In the genomic region with DNA sequence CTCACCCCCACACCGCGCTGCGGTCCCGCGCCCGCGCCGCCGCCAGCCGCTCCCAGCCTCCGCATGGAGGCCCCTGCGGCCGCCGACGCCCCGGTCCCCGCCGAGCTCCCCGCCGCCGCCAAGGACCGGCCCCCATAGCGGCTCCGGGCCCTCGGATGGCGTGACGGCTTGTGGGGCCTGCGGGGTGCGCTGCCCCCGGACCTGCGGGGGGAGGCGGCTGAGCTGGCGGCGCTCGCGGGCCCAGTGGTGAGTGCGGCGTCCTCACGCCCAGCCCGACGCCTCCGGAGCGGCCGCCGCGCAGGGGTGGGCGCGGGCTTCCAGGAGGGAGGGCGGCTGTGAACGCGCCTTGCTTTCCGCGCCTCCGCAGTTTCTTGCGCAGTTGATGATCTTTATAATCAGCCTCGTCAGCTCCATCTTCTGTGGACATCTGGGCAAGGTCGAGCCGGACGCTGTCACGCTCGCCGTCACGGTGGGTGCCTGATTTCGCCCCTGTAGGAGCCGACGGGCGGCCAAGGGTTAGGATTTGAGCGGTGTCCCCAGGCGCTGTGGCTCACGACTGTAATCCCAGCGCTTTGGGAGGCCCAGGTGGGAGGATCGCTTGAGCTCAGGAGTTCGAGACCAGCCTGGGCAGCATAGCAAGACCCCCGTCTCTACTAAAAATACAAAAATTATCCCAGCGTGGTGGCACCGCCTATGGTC, we compare ENCODE assay signal across 9 cellular contexts. TPM values are rescaled to one million over a fixed set of nuclear protein-coding genes. Genes with fewer than 3 reads are reported as not detected.
A peak's percentile ranks its signal among the peaks of the same experiment; 100 is the strongest.
DNase-seq lines count a peak whose midpoint lies in the region; ATAC-seq and TF ChIP-seq lines count a peak whose summit lies in the region.
"Had no signal": no experiment of that assay in that cellular context is flagged by ENCODE, and none has a peak within 500 bp of the region (broad histone marks: within the 10 kb centered on the region; RNA-seq: fewer than 3 reads in every experiment).

No MANE protein-coding gene starts in this region.

- no peak overlapping the region for H3K27ac Mint-ChIP-seq in immature natural killer cell

- TF ChIP-seq CTCF in mammary epithelial cell (conservative IDR thresholded peaks at IDR 0.05 in 1 of 2, IDR thresholded peaks at IDR 0.05 in 1 of 2; ENCODE audit: extremely low read depth in 1 of 2, insufficient read depth in 1 of 2, low read depth in 1 of 2, low read length in 2 of 2): no peak

- H3K4me1 ChIP-seq in mammary epithelial cell (ENCODE audit: insufficient read depth, low read length) (peaks cover 5% of the 10 kb centered on the region), skeletal muscle satellite cell (ENCODE audit: control insufficient read depth, insufficient read depth, low read length) (no peaks in the 10 kb centered on the region)

- no peaks in the 10 kb centered on the region for H3K36me3 Mint-ChIP-seq in immature natural killer cell

- H3K4me3 Mint-ChIP-seq in immature natural killer cell: peak overlapping the region in 4 of 5 donors; percentile 38 to 67 (median 54)

- peaks cover 0 to 1% of the 10 kb centered on the region in 2 donors for H3K4me1 Mint-ChIP-seq in immature natural killer cell

- peaks cover 0 to 1% (median 0%) of the 10 kb centered on the region in 6 donors for H3K9me3 Mint-ChIP-seq in immature natural killer cell

- H3K4me2 ChIP-seq in mammary epithelial cell (ENCODE audit: insufficient read depth, low read depth, low read length): peak overlapping the region; percentile 66
- peak overlapping the region; percentile 77 for H3K4me2 ChIP-seq in skeletal muscle satellite cell (ENCODE audit: low read length)

- WGBS in mammary epithelial cell (ENCODE audit: low coverage, missing lambda C conversion rate): 8% methylated on average over 30 of the region's 76 CpGs

- peak overlapping the region; percentile 37 for H3K4me3 ChIP-seq in H7 (ENCODE audit: insufficient read depth, low read depth, low read length)
- H3K4me3 ChIP-seq in mammary epithelial cell (replicated peaks in 1 of 3; ENCODE audit: insufficient read depth in 1 of 3, low read depth in 2 of 3, low read length in 3 of 3): peak overlapping the region in 2 of 3 experiments; percentile 7 to 34
- H3K4me3 ChIP-seq in skeletal muscle satellite cell (ENCODE audit: low read length): peak overlapping the region; percentile 54

- dilution Hi-C loops in mammary epithelial cell (cut with HindIII; ENCODE audit: low sequenced_read_pairs): no loop called here

- H3K27me3 Mint-ChIP-seq in immature natural killer cell (ENCODE audit: low read depth in 3 of 3): peaks cover 6 to 16% (median 7%) of the 10 kb centered on the region in 3 donors

- H3K9me3 ChIP-seq in mammary epithelial cell (replicated peaks; ENCODE audit: insufficient read depth, low read length): no peaks in the 10 kb centered on the region
- H3K9me3 ChIP-seq in skeletal muscle satellite cell (replicated peaks; ENCODE audit: low read length): no peaks in the 10 kb centered on the region

- in situ Hi-C loops in mammary epithelial cell (cut with MboI; ENCODE audit: low sequenced_read_pairs in 2 of 2): no loop called here

- no TSS peak for BruUV-seq in mammary epithelial cell (replicated peaks; lab: Mats Ljungman, UMichigan)

- no peaks in the 10 kb centered on the region for H3K79me2 ChIP-seq in mammary epithelial cell (ENCODE audit: insufficient read depth, low read length)

- no peaks in the 10 kb centered on the region for H4K20me1 ChIP-seq in mammary epithelial cell (ENCODE audit: insufficient read depth, low read length)

- DNase-seq in H7 (peak; percentile 82), mammary epithelial cell (no peak), immature natural killer cell (no peak), NCI-H1930 (lab: John Stamatoyannopoulos, UW) (no peak)
- DNase-seq in activated effector memory CD4-positive, alpha-beta T cell treated with Interleukin-2 at 50 U/mL for 16 hours: no peak
- no peak for DNase-seq in activated CD4-positive, alpha-beta T cell treated with anti-CD3 and anti-CD28 coated beads for 1 hour
- DNase-seq: activated CD4-positive, alpha-beta T cell treated with anti-CD3 and anti-CD28 coated beads for 4 hours had no signal

- peak overlapping the region; percentile 72 for H2AFZ ChIP-seq in mammary epithelial cell (ENCODE audit: low read depth, low read length)

- intact Hi-C loops in mammary epithelial cell (cut with micrococcal nuclease): loop anchor here (5.0 kb wide), 2 partner anchors 67 to 172 kb away; a partner anchor contains a TSS

- H3K27me3 ChIP-seq in H7 (ENCODE audit: control insufficient read depth, insufficient read depth, low read length) (peaks cover 7% of the 10 kb centered on the region), mammary epithelial cell (ENCODE audit: insufficient read depth, low read length) (peaks cover 12% of the 10 kb centered on the region), skeletal muscle satellite cell (ENCODE audit: control insufficient read depth, insufficient read depth, low read length) (peaks cover 51% of the 10 kb centered on the region)

- H3K27ac ChIP-seq in mammary epithelial cell (ENCODE audit: insufficient read depth, low read depth, low read length): no peak overlapping the region

- H3K36me3 ChIP-seq in H7 (replicated peaks; ENCODE audit: control insufficient read depth, insufficient read depth, low read length) (no peaks in the 10 kb centered on the region), mammary epithelial cell (ENCODE audit: insufficient read depth, low read length) (no peaks in the 10 kb centered on the region), skeletal muscle satellite cell (ENCODE audit: insufficient read depth, low read length) (no peaks in the 10 kb centered on the region)

- H3K9ac ChIP-seq in mammary epithelial cell (ENCODE audit: insufficient read depth, low read length): no peak overlapping the region
- peak overlapping the region; percentile 18 for H3K9ac ChIP-seq in skeletal muscle satellite cell (ENCODE audit: low read depth, low read length)

- CTCF ChIA-PET in mammary epithelial cell (lab: Charles Lee; ENCODE audit: low non-redundant PET): interaction anchor here (0.6 kb wide), 1 partner anchor 183 kb away, joined by 3 read pairs; no protein-coding TSS in a partner anchor

- no peak for ATAC-seq in GM19324 (IDR thresholded peaks at IDR 0.05; ENCODE audit: low FRiP score, unreplicated experiment)

RNA-seq across cellular contexts. Expression of a gene that starts 46.4 kb away (rescaled TPM):
- total RNA-seq in H7 (2014; rRNA removed; shearing (Covaris generic)): 11.6 and 13.0 TPM in 2 replicates
- 1 to 10 TPM in 1 of 2 donors, under 1 TPM in 1; 0.50 to 2.4 TPM for total RNA-seq in mammary epithelial cell
- 0.37 TPM for polyA plus RNA-seq in mammary epithelial cell
- polyA minus RNA-seq in mammary epithelial cell: not detected
- polyA plus RNA-seq in immature natural killer cell: under 1 TPM in 1 of 3 donors, not detected in 2; 0.14 TPM
- 2.2 and 2.3 TPM in 2 replicates for total RNA-seq in skeletal muscle satellite cell (2012; rRNA removed)
